8 cellular contexts compared by ENCODE assay signal in the genomic region with DNA sequence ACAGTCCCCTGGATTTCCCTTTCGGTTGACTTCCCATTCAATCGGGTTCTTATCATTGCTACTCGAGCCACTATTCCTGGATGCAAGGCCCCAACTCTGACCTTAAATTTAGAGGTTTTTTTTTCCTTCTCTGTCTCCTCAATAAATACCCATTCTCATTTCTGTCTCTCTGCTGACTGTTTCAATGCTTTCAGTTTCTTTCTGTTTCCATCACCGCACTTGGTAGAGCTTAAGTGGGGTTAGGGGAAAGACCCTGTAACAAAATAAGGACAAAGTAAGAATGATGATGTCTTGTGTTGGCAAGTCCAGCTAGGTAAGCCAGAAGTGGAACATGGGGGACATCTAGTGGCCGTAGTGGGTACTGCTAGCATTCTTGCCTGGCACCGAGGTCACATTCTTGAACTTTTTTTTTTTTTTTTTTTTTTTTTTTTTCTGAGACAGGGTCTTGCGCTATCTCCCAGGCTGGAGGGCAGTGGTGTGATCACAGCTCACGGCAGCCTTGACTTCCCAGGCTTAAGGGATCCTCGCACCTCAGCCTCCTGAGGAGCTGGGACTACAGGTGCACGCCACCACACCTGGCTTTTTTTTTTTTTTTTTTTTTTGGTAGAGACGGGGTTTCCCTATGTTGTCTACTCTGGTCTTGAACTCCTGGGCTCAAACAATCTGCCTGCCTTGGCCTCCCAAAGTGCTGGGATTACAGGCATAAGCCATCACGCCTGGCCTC. TPM values are rescaled to one million over a fixed set of nuclear protein-coding genes. Genes with fewer than 3 reads are reported as not detected.
DNase-seq lines count a peak whose midpoint lies in the region; ATAC-seq and TF ChIP-seq lines count a peak whose summit lies in the region.

No MANE protein-coding gene starts in this region.

- CTCF ChIA-PET in activated CD8-positive, alpha-beta T cell treated with anti-CD3 and anti-CD28 coated beads for 36 hours (lab: Charles Lee), result interaction anchor here (0.6 to 4.1 kb wide), 29 partner anchors 12 to 643 kb away, joined by 3 to 41 read pairs (median 3); no protein-coding TSS in a partner anchor

- H3K9me3 Mint-ChIP-seq in activated CD8-positive, alpha-beta T cell treated with anti-CD3 and anti-CD28 coated beads for 36 hours, result no peaks in the 10 kb centered on the region
- H3K9me3 Mint-ChIP-seq in endodermal cell (no peaks in the 10 kb centered on the region), mesothelial cell of epicardium (no peaks in the 10 kb centered on the region)

- POLR2A ChIA-PET in activated CD8-positive, alpha-beta T cell treated with anti-CD3 and anti-CD28 coated beads for 36 hours (lab: Charles Lee), result interaction anchor here (0.9 kb wide), 1 partner anchor 335 kb away, joined by 3 read pairs; no protein-coding TSS in a partner anchor

- no peaks in the 10 kb centered on the region for H3K9me3 ChIP-seq in endodermal cell (ENCODE audit: control insufficient read depth, low read length)

- no peak overlapping the region for H3K27ac ChIP-seq in endodermal cell (ENCODE audit: low read depth, low read length)

- no peaks in the 10 kb centered on the region for H3K27me3 Mint-ChIP-seq in activated CD8-positive, alpha-beta T cell treated with anti-CD3 and anti-CD28 coated beads for 36 hours
- H3K27me3 Mint-ChIP-seq in endodermal cell (ENCODE audit: insufficient read depth) (peaks cover 1% of the 10 kb centered on the region), mesothelial cell of epicardium (ENCODE audit: low read depth) (no peaks in the 10 kb centered on the region)

- no peaks in the 10 kb centered on the region for H3K36me3 ChIP-seq in endodermal cell (ENCODE audit: control insufficient read depth, insufficient read depth, low read length)

- WGBS in endodermal cell (ENCODE audit: insufficient coverage in 1 of 2, insufficient read length in 1 of 2), 2 experiments, result 50 to 52% methylated on average over 7 to 12 of the region's 12 CpGs

- no peak overlapping the region for H3K4me3 Mint-ChIP-seq in activated CD8-positive, alpha-beta T cell treated with anti-CD3 and anti-CD28 coated beads for 36 hours
- no peak overlapping the region for H3K4me3 Mint-ChIP-seq in endodermal cell
- no peak overlapping the region for H3K4me3 Mint-ChIP-seq in mesothelial cell of epicardium

- DNase-seq in C1 segment of cervical spinal cord (lab: John Stamatoyannopoulos, UW), result peak in 12 of 14 donors; percentile 6 to 66 (median 52)
- peak; percentile 74 for DNase-seq in GM19240 (ENCODE audit: insufficient read length, low spot score)
- peak; percentile 30 for DNase-seq in NCI-H82 treated with DMSO at 0.1 percent for 48 hours (lab: John Stamatoyannopoulos, UW; ENCODE audit: unreplicated experiment)
- peak; percentile 97 for DNase-seq in activated CD8-positive, alpha-beta T cell treated with anti-CD3 and anti-CD28 coated beads for 36 hours
- peak; percentile 98 for DNase-seq in endodermal cell
- peak; percentile 51 to 92 for DNase-seq in mesothelial cell of epicardium (ENCODE audit: low spot score in 2 of 2, unreplicated experiment in 2 of 2)
- DNase-seq in stimulated activated CD8-positive, alpha-beta memory T cell treated with anti-CD3 and anti-CD28 coated beads, Interleukin-2, amount 100 ng/mL, for 1 hour (ENCODE audit: low read depth in 2 of 2), result peak; percentile 74 to 81

- ATAC-seq in HG03575 (IDR thresholded peaks at IDR 0.05; ENCODE audit: extremely low read depth, insufficient number of reproducible peaks, low FRiP score, unreplicated experiment), result peak; percentile 44
- peak; percentile 93 for ATAC-seq in activated CD8-positive, alpha-beta T cell treated with anti-CD3 and anti-CD28 coated beads for 36 hours

- TF ChIP-seq CTCF in activated CD8-positive, alpha-beta T cell treated with anti-CD3 and anti-CD28 coated beads for 36 hours (IDR thresholded peaks at IDR 0.05), result peak; percentile 81
- TF ChIP-seq CTCF in endodermal cell (conservative IDR thresholded peaks at IDR 0.05), result peak; percentile 90
- TF ChIP-seq CTCF in mesothelial cell of epicardium (IDR thresholded peaks at IDR 0.05; ENCODE audit: unreplicated experiment), result peak; percentile 92

- peaks cover 10% of the 10 kb centered on the region for H3K4me1 Mint-ChIP-seq in activated CD8-positive, alpha-beta T cell treated with anti-CD3 and anti-CD28 coated beads for 36 hours (ENCODE audit: low read depth)
- peaks cover 1% of the 10 kb centered on the region for H3K4me1 Mint-ChIP-seq in endodermal cell
- H3K4me1 Mint-ChIP-seq in mesothelial cell of epicardium, result peaks cover 4% of the 10 kb centered on the region

- H3K4me3 ChIP-seq in endodermal cell (ENCODE audit: low read length), result no peak overlapping the region

- H3K27ac Mint-ChIP-seq in activated CD8-positive, alpha-beta T cell treated with anti-CD3 and anti-CD28 coated beads for 36 hours, result peak overlapping the region; percentile 51
- H3K27ac Mint-ChIP-seq in endodermal cell (no peak overlapping the region), mesothelial cell of epicardium (peak overlapping the region; percentile 56)

- H3K4me1 ChIP-seq in endodermal cell (ENCODE audit: control insufficient read depth, insufficient read depth, low read length), result peaks cover 9% of the 10 kb centered on the region

- intact Hi-C loops in activated CD8-positive, alpha-beta T cell treated with anti-CD3 and anti-CD28 coated beads for 36 hours (cut with micrococcal nuclease), result loop anchor here (5.0 to 10.0 kb wide), 3 partner anchors 64 to 366 kb away; no protein-coding TSS in a partner anchor

- H3K9ac ChIP-seq in endodermal cell (ENCODE audit: extremely low read depth, low read length, poor library complexity, severe bottlenecking), result no peak overlapping the region

- H3K27me3 ChIP-seq in endodermal cell (ENCODE audit: control insufficient read depth, insufficient read depth, low read length, poor library complexity, severe bottlenecking), result no peaks in the 10 kb centered on the region

- no peaks in the 10 kb centered on the region for H3K36me3 Mint-ChIP-seq in activated CD8-positive, alpha-beta T cell treated with anti-CD3 and anti-CD28 coated beads for 36 hours (ENCODE audit: low read depth)
- H3K36me3 Mint-ChIP-seq in endodermal cell (ENCODE audit: low read depth) (no peaks in the 10 kb centered on the region), mesothelial cell of epicardium (peaks cover 1% of the 10 kb centered on the region)

RNA-seq across cellular contexts. Expression of a gene that starts 40.3 kb away (rescaled TPM):
- 10 to 100 TPM; 21.0 to 25.0 TPM for total RNA-seq in activated CD8-positive, alpha-beta T cell treated with anti-CD3 and anti-CD28 coated beads for 36 hours
- total RNA-seq in endodermal cell (10 to 100 TPM; 28.0 to 28.2 TPM), mesothelial cell of epicardium (21.0 to 25.7 TPM (median 22.4 TPM) in 3 replicates)
- 29.4 TPM for polyA plus RNA-seq in endodermal cell (2013, experiment 1 of 2)
- polyA plus RNA-seq in endodermal cell (2013, experiment 2 of 2), result 31.1 TPM

RNA-seq across cellular contexts. Expression of a gene that starts 58.1 kb away (rescaled TPM):
- 10 to 100 TPM; 22.4 to 22.6 TPM for total RNA-seq in activated CD8-positive, alpha-beta T cell treated with anti-CD3 and anti-CD28 coated beads for 36 hours
- total RNA-seq in endodermal cell (10 to 100 TPM; 74.5 to 74.7 TPM), mesothelial cell of epicardium (95.9 to 104 TPM (median 99.1 TPM) in 3 replicates)
- 69.7 TPM for polyA plus RNA-seq in endodermal cell (2013, experiment 1 of 2)
- polyA plus RNA-seq in endodermal cell (2013, experiment 2 of 2), result 65.7 TPM

RNA-seq across cellular contexts. Expression of a gene that starts 59.5 kb away (rescaled TPM):
- 10 to 100 TPM; 12.8 to 14.3 TPM for total RNA-seq in activated CD8-positive, alpha-beta T cell treated with anti-CD3 and anti-CD28 coated beads for 36 hours
- total RNA-seq in endodermal cell (10 to 100 TPM; 20.6 to 22.2 TPM), mesothelial cell of epicardium (44.4 to 50.4 TPM (median 45.9 TPM) in 3 replicates)
- polyA plus RNA-seq in endodermal cell (2013, experiment 1 of 2), result 25.8 TPM
- polyA plus RNA-seq in endodermal cell (2013, experiment 2 of 2), result 26.7 TPM

Comparison
In these comparisons a context has a peak if more than half of its experiments do, and no peak if none do; other contexts are left out.
1. DNase-seq: peak in every context shown above with its lines; median percentile 98 in endodermal cell; 97 in activated CD8-positive, alpha-beta T cell treated with anti-CD3 and anti-CD28 coated beads for 36 hours; 78 in stimulated activated CD8-positive, alpha-beta memory T cell treated with anti-CD3 and anti-CD28 coated beads, Interleukin-2, amount 100 ng/mL, for 1 hour; 74 in GM19240; 72 in mesothelial cell of epicardium; 52 in C1 segment of cervical spinal cord; 30 in NCI-H82 treated with DMSO at 0.1 percent for 48 hours.